ENCODE assay signal across 14 cellular contexts in the genomic region with DNA sequence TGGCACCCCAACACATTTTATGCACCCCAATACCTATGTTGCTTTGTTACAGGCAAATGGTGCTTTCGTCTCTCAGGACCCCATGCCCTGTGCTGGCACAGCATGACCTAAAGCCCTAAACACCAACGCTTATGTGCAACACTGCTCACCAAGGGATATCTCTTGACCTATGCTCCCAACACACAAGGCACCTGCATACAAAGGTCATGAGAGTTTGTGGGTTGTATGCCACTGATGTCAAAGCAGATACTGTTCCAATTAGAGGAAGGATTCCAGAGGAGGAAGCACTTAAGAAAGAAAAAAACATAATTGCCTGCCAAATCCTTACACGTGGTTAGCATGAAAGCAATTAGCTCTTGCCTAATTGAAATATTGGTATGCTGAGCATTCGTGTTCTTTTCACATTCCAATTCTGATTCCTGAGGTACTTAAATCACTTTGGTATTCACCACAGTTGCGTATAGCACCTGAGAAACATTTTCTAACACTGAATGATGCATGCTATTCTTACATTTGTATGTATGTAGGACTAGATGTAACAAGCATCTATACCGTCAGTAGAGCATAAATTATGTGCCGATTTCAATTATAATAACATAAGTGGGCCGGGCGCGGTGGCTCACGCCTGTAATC. TPM values are rescaled to one million over a fixed set of nuclear protein-coding genes. Genes with fewer than 3 reads are reported as not detected.
"Had no signal": no experiment of that assay in that cellular context is flagged by ENCODE, and none has a peak within 500 bp of the region (broad histone marks: within the 10 kb centered on the region; RNA-seq: fewer than 3 reads in every experiment).

No MANE protein-coding gene starts in this region.

RNA-seq across cellular contexts. Expression of a gene that starts 14.3 kb away (rescaled TPM):
- total RNA-seq: activated CD4-positive, alpha-beta memory T cell treated with anti-CD3 and anti-CD28 coated beads, Interleukin-2, amount 10 ng/mL, durations not matched to agents 7 days and 5 days; activated CD4-positive, alpha-beta T cell treated with anti-CD3 and anti-CD28 coated beads for 36 hours; activated CD4-positive, alpha-beta T cell treated with anti-CD3 and anti-CD28 coated beads, Interleukin-2, amount 10 ng/mL, durations not matched to agents 7 days and 5 days; activated CD8-positive, alpha-beta memory T cell treated with anti-CD3 and anti-CD28 coated beads, Interleukin-2, amount 10 ng/mL, durations not matched to agents 7 days and 5 days; activated CD8-positive, alpha-beta T cell treated with anti-CD3 and anti-CD28 coated beads, Interleukin-2, amount 10 ng/mL, durations not matched to agents 7 days and 5 days; activated naive CD8-positive, alpha-beta T cell treated with anti-CD3 and anti-CD28 coated beads, Interleukin-2, amount 10 ng/mL, durations not matched to agents 7 days and 5 days; activated T-helper 2 cell treated with anti-CD3 and anti-CD28 coated beads, Interferon-gamma antibody, Interleukin-2, Interleukin-4, amounts not matched to agents 10 μg/mL and 5 μg/mL and 100 μg/mL, durations not matched to agents 14 hours and 24 hours and 36 hours; ascending aorta; cardiac septum; T-cell; T-helper 1 cell treated with Interleukin-12 subunit alpha and Interleukin-12 subunit beta and Interleukin-4 antibody, amounts not matched to agents 30 ng/mL and 1 ng/mL, for 36 hours; T-helper 17 cell; T-helper 2 cell treated with Interferon-gamma antibody and Interleukin-4, amounts not matched to agents 100 ng/mL and 5 ng/mL, for 36 hours had no signal
- polyA plus RNA-seq: adipose tissue had no signal
